11 cellular contexts compared by ENCODE assay signal in genomic region chr16:2388875-2389433, GRCh38. TPM values are rescaled to one million over a fixed set of nuclear protein-coding genes. Genes with fewer than 3 reads are reported as not detected.
A peak's percentile ranks its signal among the peaks of the same experiment; 100 is the strongest.
DNase-seq lines count a peak whose midpoint lies in the region; ATAC-seq and TF ChIP-seq lines count a peak whose summit lies in the region.
"Had no signal": no experiment of that assay in that cellular context is flagged by ENCODE, and none has a peak within 500 bp of the region (broad histone marks: within the 10 kb centered on the region; RNA-seq: fewer than 3 reads in every experiment).

No MANE protein-coding gene starts in this region.

- CTCF ChIA-PET in HCT116 (lab: Charles Lee), result no interaction called here

- H3K9ac ChIP-seq in HCT116 (ENCODE audit: low read length), result no peak overlapping the region

- no peak overlapping the region for H3K4me3 ChIP-seq in HCT116 (replicated peaks in 1 of 2; ENCODE audit: low read depth in 1 of 2, low read length in 2 of 2)
- H3K4me3 ChIP-seq in choroid plexus epithelial cell (ENCODE audit: low read depth, low read length), result no peak overlapping the region
- H3K4me3 ChIP-seq in osteoblast (ENCODE audit: insufficient read depth, low read length), result no peak overlapping the region
- H3K4me3 ChIP-seq: GM23338 had no signal

- H3K4me1 ChIP-seq in HCT116 (ENCODE audit: control insufficient read depth in 1 of 2, insufficient read depth in 2 of 2, low read length in 2 of 2) (no peaks in the 10 kb centered on the region), osteoblast (ENCODE audit: insufficient read depth, low read length) (no peaks in the 10 kb centered on the region)

- H3K9me2 ChIP-seq in HCT116 (ENCODE audit: insufficient read depth), result no peaks in the 10 kb centered on the region

- TF ChIP-seq CTCF in HCT116 (IDR thresholded peaks at IDR 0.05 in 2 of 3, conservative IDR thresholded peaks at IDR 0.05 in 1 of 3; ENCODE audit: borderline replicate concordance in 1 of 3, insufficient read depth in 1 of 3, low read depth in 2 of 3, low read length in 2 of 3) (no peak), choroid plexus epithelial cell (conservative IDR thresholded peaks at IDR 0.05; ENCODE audit: low read depth, low read length) (no peak), osteoblast (IDR thresholded peaks at IDR 0.05; ENCODE audit: extremely low read depth, low read depth, low read length) (no peak)

- TF ChIP-seq POLR2A in HCT116 (IDR thresholded peaks at IDR 0.05; ENCODE audit: borderline replicate concordance, extremely low read depth, insufficient read depth, insufficient read length), result no peak

- H3K36me3 ChIP-seq in HCT116 (ENCODE audit: control insufficient read depth in 1 of 2, insufficient read depth in 2 of 2, low read length in 2 of 2), result no peaks in the 10 kb centered on the region
- no peaks in the 10 kb centered on the region for H3K36me3 ChIP-seq in osteoblast (ENCODE audit: insufficient read depth, low read length)

- H4K20me1 ChIP-seq in HCT116 (ENCODE audit: insufficient read depth) (no peaks in the 10 kb centered on the region), osteoblast (ENCODE audit: insufficient read depth, low read length) (no peaks in the 10 kb centered on the region)

- no peak overlapping the region for H3K27ac ChIP-seq in HCT116 (ENCODE audit: low read depth, low read length)
- H3K27ac ChIP-seq in osteoblast (ENCODE audit: low read depth, low read length), result no peak overlapping the region

- TF ChIP-seq RAD21 in HCT116 (IDR thresholded peaks at IDR 0.05; ENCODE audit: low read depth), result no peak

- no peaks in the 10 kb centered on the region for H3K79me2 ChIP-seq in HCT116 (ENCODE audit: insufficient read depth, low read length)
- H3K79me2 ChIP-seq in osteoblast (ENCODE audit: insufficient read depth, low read length), result no peaks in the 10 kb centered on the region

- H3K27me3 ChIP-seq in HCT116 (ENCODE audit: insufficient read depth, low read length), result no peaks in the 10 kb centered on the region
- H3K27me3 ChIP-seq in osteoblast (ENCODE audit: insufficient read depth, low read length), result no peaks in the 10 kb centered on the region

- no peak for ATAC-seq in HCT116
- ATAC-seq: activated CD8-positive, alpha-beta memory T cell treated with anti-CD3 and anti-CD28 coated beads, Interleukin-2, amount 10 ng/mL, durations not matched to agents 7 days and 5 days; GM23338; T-cell had no signal

- H2AFZ ChIP-seq in HCT116 (ENCODE audit: low read depth, low read length, poor library complexity, severe bottlenecking) (no peak overlapping the region), osteoblast (ENCODE audit: low read length) (no peak overlapping the region)
- H2AFZ ChIP-seq: GM23338 had no signal

- H3K4me2 ChIP-seq in HCT116 (ENCODE audit: low read length) (no peak overlapping the region), osteoblast (ENCODE audit: insufficient read depth, low read length) (no peak overlapping the region)
- H3K4me2 ChIP-seq: GM23338 had no signal

- POLR2A ChIA-PET in HCT116 (lab: Charles Lee), result no interaction called here

- no TSS peak for BruUV-seq in HCT116 (replicated peaks; lab: Mats Ljungman, UMichigan)

- DNase-seq in HCT116 (ENCODE audit: low read depth, low spot score), result no peak
- peak; percentile 45 for DNase-seq in NCI-H345 treated with DMSO at 0.1 percent for 48 hours (lab: John Stamatoyannopoulos, UW; ENCODE audit: unreplicated experiment)
- peak; percentile 50 for DNase-seq in choroid plexus epithelial cell (ENCODE audit: low read depth)
- peak; percentile 86 for DNase-seq in osteoblast (ENCODE audit: insufficient read length, low spot score, missing footprints)
- DNase-seq in NCI-H2171 treated with DMSO at 0.1 percent for 48 hours (lab: John Stamatoyannopoulos, UW), result no peak
- no peak for DNase-seq in activated CD4-positive, CD25-positive, alpha-beta regulatory T cell treated with anti-CD3 and anti-CD28 coated beads, Interleukin-2, amount 50 U/mL, for 72 hours
- no peak for DNase-seq in putamen (ENCODE audit: low spot score)
- DNase-seq: activated CD8-positive, alpha-beta memory T cell treated with anti-CD3 and anti-CD28 coated beads, Interleukin-2, amount 10 ng/mL, durations not matched to agents 7 days and 5 days; glutamatergic neuron; T-cell had no signal

- H3K9me3 ChIP-seq in HCT116 (ENCODE audit: control insufficient read depth in 1 of 2, insufficient read depth in 1 of 2, low read depth in 1 of 2, low read length in 2 of 2) (peaks cover 0 to 3% of the 10 kb centered on the region in 2 experiments; a peak in 1 of 4 replicates), osteoblast (ENCODE audit: low read depth, low read length) (no peaks in the 10 kb centered on the region)

- RAD21 ChIA-PET in HCT116 (lab: Charles Lee; ENCODE audit: low non-redundant PET in 1 of 2, low total read pairs in 2 of 2, uncharacterized antibody in 2 of 2, unreplicated experiment in 2 of 2), result no interaction called here

- intact Hi-C loops in HCT116 (cut with micrococcal nuclease), result loop anchor here (5.0 kb wide), 1 partner anchor 37 kb away; no protein-coding TSS in a partner anchor

TF ChIP-seq in HCT116, 20 proteins besides CTCF, POLR2A, EP300 and RAD21:
- no peak for TF ChIP-seq REST (IDR thresholded peaks at IDR 0.05; ENCODE audit: low read depth)
- peak; percentile 23; the same call in 1 of the 2 replicates for TF ChIP-seq CBX3 (IDR thresholded peaks at IDR 0.05; ENCODE audit: low read depth)

RNA-seq across cellular contexts. Expression of gene CCNF, which starts 40.3 kb away (rescaled TPM):
- total RNA-seq in HCT116 (2021; ENCODE audit: unreplicated experiment), result 60.8 TPM
- 47.1 and 51.9 TPM in 2 replicates for polyA plus RNA-seq in HCT116 (2012)
- total RNA-seq in osteoblast, result 6.9 and 7.4 TPM in 2 replicates

RNA-seq across cellular contexts. Expression of gene ABCA3, which starts 48.4 kb away (rescaled TPM):
- total RNA-seq in HCT116 (2021; ENCODE audit: unreplicated experiment) (5.4 TPM), osteoblast (0.88 and 1.4 TPM in 2 replicates)
- polyA plus RNA-seq in HCT116 (2012), result 4.7 and 5.6 TPM in 2 replicates

Comparison
In these comparisons a context has a peak if more than half of its experiments do, and no peak if none do; other contexts are left out.
1. DNase-seq: peak in NCI-H345 treated with DMSO at 0.1 percent for 48 hours (single experiment), choroid plexus epithelial cell (single experiment) and osteoblast (single experiment); none in HCT116 (single experiment), NCI-H2171 treated with DMSO at 0.1 percent for 48 hours (single experiment), activated CD4-positive, CD25-positive, alpha-beta regulatory T cell treated with anti-CD3 and anti-CD28 coated beads, Interleukin-2, amount 50 U/mL, for 72 hours (single experiment) and putamen (single experiment).